Comparison of ENCODE assay signal across 23 cellular contexts in genomic region chr13:80462037-80462436, GRCh38.
"Had no signal": no experiment of that assay in that cellular context is flagged by ENCODE, and none has a peak within 500 bp of the region (broad histone marks: within the 10 kb centered on the region; RNA-seq: fewer than 3 reads in every experiment).

No MANE protein-coding gene starts in this region.

- H3K4me1 ChIP-seq: pancreas, psoas muscle, vagina had no signal

- H3K27ac ChIP-seq: cardiac muscle cell, epithelial cell of prostate, heart right ventricle, pancreas, psoas muscle, right atrium auricular region, thoracic aorta, vagina, VCaP had no signal

- H3K4me3 ChIP-seq: cardiac muscle cell, heart right ventricle, pancreas, psoas muscle, right atrium auricular region, thoracic aorta, vagina had no signal

- H3K36me3 ChIP-seq: cardiac muscle cell, heart right ventricle, pancreas, right atrium auricular region, thoracic aorta, vagina had no signal

- DNase-seq: activated CD4-positive, alpha-beta T cell treated with anti-CD3 and anti-CD28 coated beads, Interleukin-2, amount 10 ng/mL, durations not matched to agents 7 days and 5 days; activated CD8-positive, alpha-beta memory T cell treated with anti-CD3 and anti-CD28 coated beads, Interleukin-2, amount 10 ng/mL, durations not matched to agents 7 days and 5 days; activated CD8-positive, alpha-beta T cell treated with anti-CD3 and anti-CD28 coated beads for 36 hours; activated effector memory CD4-positive, alpha-beta T cell treated with anti-CD3 and anti-CD28 coated beads, Interleukin-2, amount 50 U/mL, for 16 hours; activated naive CD4-positive, alpha-beta T cell treated with anti-CD3 and anti-CD28 coated beads, Interleukin-2, amount 10 ng/mL, durations not matched to agents 7 days and 5 days; activated naive CD8-positive, alpha-beta T cell treated with anti-CD3 and anti-CD28 coated beads, Interleukin-2, amount 50 U/mL, for 24 hours; activated T-cell treated with anti-CD3 and anti-CD28 coated beads for 4 hours; cortex of kidney; heart right ventricle; islet precursor cell; left cardiac atrium; nephron progenitor cell; pancreas; psoas muscle; stimulated activated CD4-positive, alpha-beta T cell treated with anti-CD3 and anti-CD28 coated beads, Interleukin-4, amount 100 ng/mL, for 24 hours; stimulated activated naive CD4-positive, alpha-beta T cell treated with Interleukin-2 at 50 U/mL for 16 hours had no signal

- H3K27me3 ChIP-seq: cardiac muscle cell, heart right ventricle, pancreas, right atrium auricular region, vagina had no signal

- ATAC-seq: activated CD4-positive, CD25-positive, alpha-beta regulatory T cell treated with anti-CD3 and anti-CD28 coated beads, Interleukin-2, amount 50 U/mL, for 24 hours; activated CD8-positive, alpha-beta memory T cell treated with anti-CD3 and anti-CD28 coated beads, Interleukin-2, amount 10 ng/mL, durations not matched to agents 7 days and 5 days; activated CD8-positive, alpha-beta T cell treated with anti-CD3 and anti-CD28 coated beads for 36 hours; activated naive CD8-positive, alpha-beta T cell treated with anti-CD3 and anti-CD28 coated beads, Interleukin-2, amount 50 U/mL, for 24 hours; heart right ventricle; left cardiac atrium; pancreas; psoas muscle had no signal

- H3K9me3 ChIP-seq: pancreas, thoracic aorta, vagina had no signal
